In genomic region chr6:85364354-85364753, GRCh38 we compare ENCODE assay signal across 8 cellular contexts.
DNase-seq lines count a peak whose midpoint lies in the region; ATAC-seq lines count a peak whose summit lies in the region.

No MANE protein-coding gene starts in this region.

- peak; percentile 7 for DNase-seq in activated CD4-positive, alpha-beta T cell treated with anti-CD3 and anti-CD28 coated beads, Interleukin-2, amount 10 ng/mL, durations not matched to agents 7 days and 5 days
- DNase-seq in activated CD4-positive, alpha-beta T cell treated with anti-CD3 and anti-CD28 coated beads, Interleukin-2, amount 50 U/mL, for 48 hours: no peak
- DNase-seq in adipocyte (ENCODE audit: low read depth) (peak; percentile 66), MV-4-11 (lab: John Stamatoyannopoulos, UW) (no peak), mesendoderm (no peak)
- peak; percentile 36 for DNase-seq in stimulated activated CD8-positive, alpha-beta memory T cell treated with anti-CD3 and anti-CD28 coated beads, Interleukin-4, amount 100 ng/mL, for 48 hours

- H3K9me3 Mint-ChIP-seq in activated CD4-positive, alpha-beta T cell treated with anti-CD3 and anti-CD28 coated beads, Interleukin-2, amount 10 ng/mL, durations not matched to agents 7 days and 5 days: no peaks in the 10 kb centered on the region

- no peaks in the 10 kb centered on the region for H3K36me3 Mint-ChIP-seq in activated CD4-positive, alpha-beta T cell treated with anti-CD3 and anti-CD28 coated beads, Interleukin-2, amount 10 ng/mL, durations not matched to agents 7 days and 5 days (ENCODE audit: low read depth)

- H3K27me3 ChIP-seq in adipocyte (replicated peaks; ENCODE audit: control insufficient read depth, insufficient read depth, low read length) (no peaks in the 10 kb centered on the region), mesendoderm (ENCODE audit: insufficient read depth, low read length, poor library complexity) (no peaks in the 10 kb centered on the region)

- no CpG with 5 or more reads among the region's 2 CpGs for WGBS in mesendoderm (ENCODE audit: extremely low coverage, insufficient coverage, low lambda C conversion rate)

- H2BK15ac ChIP-seq in mesendoderm (replicated peaks; ENCODE audit: low read depth): no peak overlapping the region

- H3K4me3 Mint-ChIP-seq in activated CD4-positive, alpha-beta T cell treated with anti-CD3 and anti-CD28 coated beads, Interleukin-2, amount 10 ng/mL, durations not matched to agents 7 days and 5 days: no peak overlapping the region

- H3K27ac Mint-ChIP-seq in activated CD4-positive, alpha-beta T cell treated with anti-CD3 and anti-CD28 coated beads, Interleukin-2, amount 10 ng/mL, durations not matched to agents 7 days and 5 days: no peak overlapping the region

- no peak overlapping the region for H3K4me3 ChIP-seq in adipocyte (ENCODE audit: low read length)
- no peak overlapping the region for H3K4me3 ChIP-seq in mesendoderm (ENCODE audit: low read length)

- H3K23ac ChIP-seq in mesendoderm (ENCODE audit: low read length): no peak overlapping the region

- H3K9ac ChIP-seq in adipocyte (ENCODE audit: low read length) (no peak overlapping the region), mesendoderm (ENCODE audit: low read length) (no peak overlapping the region)

- H3K36me3 ChIP-seq in adipocyte (ENCODE audit: control insufficient read depth, insufficient read depth, low read length, severe bottlenecking) (no peaks in the 10 kb centered on the region), mesendoderm (ENCODE audit: control insufficient read depth, insufficient read depth, low read length) (no peaks in the 10 kb centered on the region)

- peaks cover 9% of the 10 kb centered on the region for H3K27me3 Mint-ChIP-seq in activated CD4-positive, alpha-beta T cell treated with anti-CD3 and anti-CD28 coated beads, Interleukin-2, amount 10 ng/mL, durations not matched to agents 7 days and 5 days

- no peak overlapping the region for H3K18ac ChIP-seq in mesendoderm (ENCODE audit: low read length)

- H3K27ac ChIP-seq in mesendoderm (ENCODE audit: low read depth, low read length): no peak overlapping the region

- no peak overlapping the region for H4K5ac ChIP-seq in mesendoderm (ENCODE audit: low read length)

- H2BK120ac ChIP-seq in mesendoderm (ENCODE audit: low read depth, low read length): no peak overlapping the region

- H3K4me1 ChIP-seq in adipocyte (ENCODE audit: control insufficient read depth, insufficient read depth, low read length) (peaks cover 34% of the 10 kb centered on the region), mesendoderm (ENCODE audit: control insufficient read depth, low read depth, low read length) (no peaks in the 10 kb centered on the region)

- ATAC-seq in HG03565 (IDR thresholded peaks at IDR 0.05; ENCODE audit: unreplicated experiment) (peak; percentile 71), GM21786 (IDR thresholded peaks at IDR 0.05; ENCODE audit: unreplicated experiment) (no peak)

- no peaks in the 10 kb centered on the region for H3K79me2 ChIP-seq in mesendoderm (ENCODE audit: control insufficient read depth, insufficient read depth, low read length)

- H3K79me1 ChIP-seq in mesendoderm (ENCODE audit: low read length): no peaks in the 10 kb centered on the region

- POLR2A ChIA-PET in activated CD4-positive, alpha-beta T cell treated with anti-CD3 and anti-CD28 coated beads, Interleukin-2, amount 10 ng/mL, durations not matched to agents 7 days and 5 days (lab: Charles Lee): no interaction called here

- H3K4me2 ChIP-seq in mesendoderm (ENCODE audit: low read length): no peak overlapping the region

- no peak overlapping the region for H3K4ac ChIP-seq in mesendoderm (ENCODE audit: low read depth, low read length)

- no peak overlapping the region for H2BK5ac ChIP-seq in mesendoderm (ENCODE audit: low read length)

- peaks cover 2% of the 10 kb centered on the region for H3K4me1 Mint-ChIP-seq in activated CD4-positive, alpha-beta T cell treated with anti-CD3 and anti-CD28 coated beads, Interleukin-2, amount 10 ng/mL, durations not matched to agents 7 days and 5 days

- no peak overlapping the region for H2AK5ac ChIP-seq in mesendoderm (ENCODE audit: low read length)

- H4K8ac ChIP-seq in mesendoderm (ENCODE audit: low read depth, low read length): no peak overlapping the region

- CTCF ChIA-PET in activated CD4-positive, alpha-beta T cell treated with anti-CD3 and anti-CD28 coated beads, Interleukin-2, amount 10 ng/mL, durations not matched to agents 7 days and 5 days (lab: Charles Lee): no interaction called here

- H3K9me3 ChIP-seq in adipocyte (ENCODE audit: control insufficient read depth, low read length): no peaks in the 10 kb centered on the region

- H3K56ac ChIP-seq in mesendoderm (ENCODE audit: low read length): no peak overlapping the region

Comparison
In these comparisons a context has a peak if more than half of its experiments do, and no peak if none do; other contexts are left out.
1. DNase-seq: peak in activated CD4-positive, alpha-beta T cell treated with anti-CD3 and anti-CD28 coated beads, Interleukin-2, amount 10 ng/mL, durations not matched to agents 7 days and 5 days (single experiment), adipocyte (single experiment) and stimulated activated CD8-positive, alpha-beta memory T cell treated with anti-CD3 and anti-CD28 coated beads, Interleukin-4, amount 100 ng/mL, for 48 hours (single experiment); none in activated CD4-positive, alpha-beta T cell treated with anti-CD3 and anti-CD28 coated beads, Interleukin-2, amount 50 U/mL, for 48 hours (0 of 2), MV-4-11 (single experiment) and mesendoderm (single experiment).